17 cellular contexts compared by ENCODE assay signal in the genomic region with DNA sequence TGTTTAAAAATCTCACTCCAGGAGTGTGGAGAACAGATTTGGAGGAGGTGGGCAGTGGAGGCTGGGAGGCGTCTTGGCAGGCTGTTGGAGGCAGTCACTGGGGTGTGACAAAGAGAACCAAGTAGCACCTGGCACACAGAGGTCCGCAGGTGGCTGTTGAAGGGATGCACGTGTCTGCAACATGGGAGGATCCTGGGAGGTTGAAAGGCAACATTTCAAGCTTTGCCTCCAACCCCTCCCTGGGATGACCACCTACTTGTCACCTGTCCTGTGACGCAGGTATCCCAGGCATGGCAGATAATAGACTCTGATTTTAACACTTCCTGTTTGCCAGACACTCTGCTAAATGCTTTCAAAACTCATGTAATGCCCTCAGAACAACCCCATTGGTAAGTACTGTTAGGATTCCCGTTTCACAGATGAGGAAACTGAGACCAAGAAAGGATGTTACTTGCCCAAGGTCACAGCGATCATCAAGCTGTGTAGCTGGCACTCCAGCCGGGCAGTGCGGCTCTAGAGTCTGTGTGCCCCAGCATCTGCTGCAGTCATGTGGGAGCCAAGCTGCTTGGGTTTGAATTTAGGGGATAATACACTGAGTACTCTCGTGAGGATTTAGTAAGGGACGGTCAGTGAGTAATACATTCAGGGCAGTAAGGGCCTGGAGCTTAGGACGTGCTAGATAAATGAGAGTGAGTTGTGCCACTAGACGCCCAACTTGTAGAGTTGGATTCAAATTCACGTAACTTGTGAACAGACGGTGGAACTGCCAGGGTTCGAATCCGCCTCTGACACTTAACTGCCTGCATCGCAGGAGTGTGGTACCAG.
DNase-seq lines count a peak whose midpoint lies in the region; ATAC-seq, FAIRE-seq and TF ChIP-seq lines count a peak whose summit lies in the region.
"Had no signal": no experiment of that assay in that cellular context is flagged by ENCODE, and none has a peak within 500 bp of the region (broad histone marks: within the 10 kb centered on the region; RNA-seq: fewer than 3 reads in every experiment).

No MANE protein-coding gene starts in this region.

- no peaks in the 10 kb centered on the region for H3K9me3 ChIP-seq in H1 (ENCODE audit: insufficient read depth in 2 of 2, low read depth in 1 of 2, low read length in 1 of 2)
- no peaks in the 10 kb centered on the region for H3K9me3 ChIP-seq in suprapubic skin
- H3K9me3 ChIP-seq in CD4-positive, alpha-beta memory T cell (ENCODE audit: control insufficient read depth in 1 of 2, low read length in 2 of 2) = no peaks in the 10 kb centered on the region
- H3K9me3 ChIP-seq: A549, ascending aorta, gastroesophageal sphincter had no signal

- H3K4me1 Mint-ChIP-seq in CD4-positive, alpha-beta memory T cell = no peaks in the 10 kb centered on the region
- H3K4me1 Mint-ChIP-seq: CD14-positive monocyte, natural killer cell had no signal

- H3K9me3 Mint-ChIP-seq in CD4-positive, alpha-beta memory T cell = peaks cover 0 to 3% (median 0%) of the 10 kb centered on the region in 8 donors
- H3K9me3 Mint-ChIP-seq: natural killer cell had no signal

- no peak overlapping the region for H2BK15ac ChIP-seq in H1 (ENCODE audit: low read length)

- H2BK12ac ChIP-seq in H1 (ENCODE audit: low read depth, low read length) = no peak overlapping the region; the same call in 1 of the 2 replicates

- TF ChIP-seq CTCF in H1 (IDR thresholded peaks at IDR 0.05; ENCODE audit: control extremely low read depth in 1 of 3, insufficient read depth in 1 of 3, low read depth in 1 of 3, low read length in 3 of 3) (no peak), suprapubic skin (IDR thresholded peaks at IDR 0.05) (no peak)

- H3K36me3 ChIP-seq in H1 (ENCODE audit: control insufficient read depth in 2 of 4, insufficient read depth in 4 of 4, low read length in 3 of 4) = no peaks in the 10 kb centered on the region
- no peaks in the 10 kb centered on the region for H3K36me3 ChIP-seq in suprapubic skin
- H3K36me3 ChIP-seq in CD4-positive, alpha-beta memory T cell (ENCODE audit: insufficient read depth, low read length) = no peaks in the 10 kb centered on the region
- H3K36me3 ChIP-seq: ascending aorta, gastroesophageal sphincter had no signal

- no peak overlapping the region for H2AFZ ChIP-seq in H1 (ENCODE audit: low read length)

- H3K4me3 ChIP-seq in H1 (ENCODE audit: extremely low read depth in 1 of 4, insufficient read depth in 2 of 4, low read depth in 3 of 4, low read length in 4 of 4) (no peak overlapping the region), suprapubic skin (no peak overlapping the region)
- no peak overlapping the region for H3K4me3 ChIP-seq in CD4-positive, alpha-beta memory T cell (ENCODE audit: low read length in 2 of 2)
- H3K4me3 ChIP-seq: A549, ascending aorta, gastroesophageal sphincter had no signal

- H3K18ac ChIP-seq in H1 (ENCODE audit: extremely low read depth, low read length) = no peak overlapping the region

- H3K27me3 ChIP-seq in H1 (replicated peaks in 1 of 4; ENCODE audit: control insufficient read depth in 3 of 4, extremely low read depth in 1 of 4, insufficient read depth in 3 of 4, low read length in 3 of 4) = no peaks in the 10 kb centered on the region; a peak in 1 of 7 replicates
- no peaks in the 10 kb centered on the region for H3K27me3 ChIP-seq in suprapubic skin
- H3K27me3 ChIP-seq in CD4-positive, alpha-beta memory T cell (ENCODE audit: insufficient read depth, low read length) = no peaks in the 10 kb centered on the region
- H3K27me3 ChIP-seq: ascending aorta had no signal

- no peak overlapping the region for H3K23ac ChIP-seq in H1 (ENCODE audit: insufficient read length)

- TF ChIP-seq RAD21 in H1 (IDR thresholded peaks at IDR 0.05 in 1 of 2, conservative IDR thresholded peaks at IDR 0.05 in 1 of 2; ENCODE audit: low read depth in 2 of 2, low read length in 2 of 2) = no peak

- no peak overlapping the region for H3K14ac ChIP-seq in H1 (ENCODE audit: insufficient read length)

- TF ChIP-seq POLR2A in H1 (IDR thresholded peaks at IDR 0.05; ENCODE audit: control extremely low read depth in 1 of 2, low read depth in 2 of 2, low read length in 2 of 2) (no peak), suprapubic skin (IDR thresholded peaks at IDR 0.05) (no peak)

- H2BK120ac ChIP-seq in H1 (replicated peaks; ENCODE audit: low read depth, low read length) = no peak overlapping the region

- peak; percentile 25 for DNase-seq in NCI-H2107 treated with DMSO at 0.1 percent for 48 hours (lab: John Stamatoyannopoulos, UW; ENCODE audit: unreplicated experiment)
- no peak for DNase-seq in NCI-H2107 (lab: John Stamatoyannopoulos, UW)
- peak; percentile 74 to 83 for DNase-seq in NCI-H524 (lab: John Stamatoyannopoulos, UW)
- DNase-seq in H1 (ENCODE audit: low read depth in 1 of 2, low spot score in 2 of 2) = no peak
- no peak for DNase-seq in suprapubic skin (ENCODE audit: low spot score in 2 of 2)
- no peak for DNase-seq in CD4-positive, alpha-beta memory T cell
- no peak for DNase-seq in stimulated activated naive CD4-positive, alpha-beta T cell (lab: John Stamatoyannopoulos, UW)
- DNase-seq in left lobe of liver (ENCODE audit: low spot score) = no peak
- DNase-seq: activated CD4-positive, CD25-positive, alpha-beta regulatory T cell treated with anti-CD3 and anti-CD28 coated beads, Interleukin-2, amount 50 U/mL, for 72 hours; activated effector memory CD4-positive, alpha-beta T cell treated with anti-CD3 and anti-CD28 coated beads, Interleukin-2, amount 50 U/mL, for 16 hours; natural killer cell; SIG-M5; stimulated activated naive CD4-positive, alpha-beta T cell treated with Interleukin-2 at 50 U/mL for 16 hours had no signal

- no peak overlapping the region for H3K4me3 Mint-ChIP-seq in CD4-positive, alpha-beta memory T cell
- H3K4me3 Mint-ChIP-seq: CD14-positive monocyte, natural killer cell had no signal

- CTCF ChIA-PET in H1 (lab: Charles Lee; ENCODE audit: partially characterized antibody) = interaction anchor here (0.6 to 1.9 kb wide), 5 partner anchors 10 to 206 kb away, joined by 3 to 6 read pairs (median 3); no protein-coding TSS in a partner anchor
- CTCF ChIA-PET in CD4-positive, alpha-beta memory T cell (lab: Charles Lee; ENCODE audit: partially characterized antibody) = no interaction called here

- H3K27ac ChIP-seq in H1 (ENCODE audit: low read depth, low read length) (no peak overlapping the region), suprapubic skin (peak overlapping the region; percentile 45)
- H3K27ac ChIP-seq in CD4-positive, alpha-beta memory T cell (ENCODE audit: low read depth, low read length) = no peak overlapping the region
- H3K27ac ChIP-seq: ascending aorta, gastroesophageal sphincter had no signal

- no peak overlapping the region for H3K27ac Mint-ChIP-seq in CD4-positive, alpha-beta memory T cell
- H3K27ac Mint-ChIP-seq: natural killer cell had no signal

- no peaks in the 10 kb centered on the region for H3K79me2 ChIP-seq in H1 (ENCODE audit: control insufficient read depth in 1 of 2, insufficient read depth in 2 of 2, low read length in 2 of 2)

- TF ChIP-seq EP300 in H1 (IDR thresholded peaks at IDR 0.05; ENCODE audit: borderline replicate concordance in 1 of 2, low read depth in 2 of 2, low read length in 2 of 2) (no peak), suprapubic skin (IDR thresholded peaks at IDR 0.05) (no peak)

- no peaks in the 10 kb centered on the region for H3K79me1 ChIP-seq in H1 (ENCODE audit: low read depth, low read length)

- H2BK20ac ChIP-seq in H1 (ENCODE audit: low read length) = 0 out of 2 replicates have a peak overlapping the region, but pooled peaks have one; percentile 48

- ATAC-seq in left lobe of liver = no peak
- ATAC-seq: gastroesophageal sphincter, natural killer cell had no signal

- H3K36me3 Mint-ChIP-seq in CD4-positive, alpha-beta memory T cell = no peaks in the 10 kb centered on the region
- H3K36me3 Mint-ChIP-seq: CD14-positive monocyte, natural killer cell had no signal

- POLR2A ChIA-PET in H1 (lab: Charles Lee; ENCODE audit: partially characterized antibody) = no interaction called here
- POLR2A ChIA-PET in CD4-positive, alpha-beta memory T cell (lab: Charles Lee; ENCODE audit: partially characterized antibody) = no interaction called here

- no peak overlapping the region for H3K9ac ChIP-seq in H1 (replicated peaks in 1 of 4; ENCODE audit: extremely low read depth in 1 of 4, low read depth in 3 of 4, low read length in 3 of 4)

- H3K4me2 ChIP-seq in H1 (ENCODE audit: insufficient read depth in 1 of 2, low read depth in 2 of 2, low read length in 2 of 2) = no peak overlapping the region
- H3K4me2 ChIP-seq: A549 had no signal

- no peak for FAIRE-seq in H1 (lab: Jason Lieb, UNC)
- FAIRE-seq: A549 had no signal

- H3K4ac ChIP-seq in H1 (replicated peaks; ENCODE audit: insufficient read length, low read depth, low read length) = no peak overlapping the region

- H3K27me3 Mint-ChIP-seq in CD4-positive, alpha-beta memory T cell = peaks cover 2 to 14% of the 10 kb centered on the region in 2 donors

- H3K4me1 ChIP-seq in H1 (replicated peaks in 1 of 4; ENCODE audit: control insufficient read depth in 3 of 4, insufficient read depth in 4 of 4, low read length in 3 of 4) (peaks cover 0 to 3% (median under 1%) of the 10 kb centered on the region in 4 experiments; a peak in 1 of 7 replicates), suprapubic skin (peaks cover 28% of the 10 kb centered on the region)
- H3K4me1 ChIP-seq in CD4-positive, alpha-beta memory T cell (ENCODE audit: insufficient read depth, low read length) = no peaks in the 10 kb centered on the region
- H3K4me1 ChIP-seq: ascending aorta, gastroesophageal sphincter had no signal

- intact Hi-C loops in CD4-positive, alpha-beta memory T cell (cut with micrococcal nuclease) = no loop called here

- H2AK5ac ChIP-seq in H1 (ENCODE audit: low read depth, low read length) = peak overlapping the region; percentile 85; the same call in 1 of the 2 replicates

- H2BK5ac ChIP-seq in H1 (ENCODE audit: low read depth, low read length) = no peak overlapping the region

- 87% methylated on average over 17 of the region's 17 CpGs; no CpG with 5 or more reads in 1 of the 2 experiments for WGBS in H1 (ENCODE audit: extremely low coverage in 1 of 2, insufficient coverage in 1 of 2, insufficient read length in 1 of 2, insufficient replicate concordance in 2 of 2, low coverage in 1 of 2, low lambda C conversion rate in 2 of 2, missing lambda C conversion rate in 1 of 2), 2 experiments
- WGBS in suprapubic skin = 81% methylated on average over 17 of the region's 17 CpGs

- H4K20me1 ChIP-seq in H1 (replicated peaks in 1 of 2; ENCODE audit: control insufficient read depth in 1 of 2, insufficient read depth in 2 of 2, low read length in 2 of 2) = no peaks in the 10 kb centered on the region

- no peaks in the 10 kb centered on the region for H3K23me2 ChIP-seq in H1 (ENCODE audit: low read depth, low read length)

- no peak overlapping the region for H3K56ac ChIP-seq in H1 (replicated peaks; ENCODE audit: insufficient read length, low read depth, low read length)

- H4K8ac ChIP-seq in H1 (ENCODE audit: extremely low read depth, insufficient read depth, low read length) = no peak overlapping the region

- no peak overlapping the region for H4K91ac ChIP-seq in H1 (replicated peaks; ENCODE audit: insufficient read length, low read length)

- H4K5ac ChIP-seq in H1 (ENCODE audit: insufficient read length, low read depth, low read length) = no peak overlapping the region

TF ChIP-seq in H1, 55 proteins besides CTCF, POLR2A, EP300 and RAD21 (continues in another document):
- TF ChIP-seq KDM1A (IDR thresholded peaks at IDR 0.05; ENCODE audit: borderline replicate concordance, low read length) = no peak
- TF ChIP-seq RXRA (IDR thresholded peaks at IDR 0.05; ENCODE audit: insufficient read depth, low read depth, low read length) = no peak

Comparison
In these comparisons a context has a peak if more than half of its experiments do, and no peak if none do; other contexts are left out.
1. DNase-seq: peak in NCI-H2107 treated with DMSO at 0.1 percent for 48 hours (single experiment) and NCI-H524 (2 of 2); none in NCI-H2107 (single experiment), H1 (0 of 2), suprapubic skin (0 of 2), CD4-positive, alpha-beta memory T cell (0 of 5), stimulated activated naive CD4-positive, alpha-beta T cell (0 of 6) and left lobe of liver (single experiment).